Comparison of ENCODE assay signal across 10 cellular contexts in the genomic region with DNA sequence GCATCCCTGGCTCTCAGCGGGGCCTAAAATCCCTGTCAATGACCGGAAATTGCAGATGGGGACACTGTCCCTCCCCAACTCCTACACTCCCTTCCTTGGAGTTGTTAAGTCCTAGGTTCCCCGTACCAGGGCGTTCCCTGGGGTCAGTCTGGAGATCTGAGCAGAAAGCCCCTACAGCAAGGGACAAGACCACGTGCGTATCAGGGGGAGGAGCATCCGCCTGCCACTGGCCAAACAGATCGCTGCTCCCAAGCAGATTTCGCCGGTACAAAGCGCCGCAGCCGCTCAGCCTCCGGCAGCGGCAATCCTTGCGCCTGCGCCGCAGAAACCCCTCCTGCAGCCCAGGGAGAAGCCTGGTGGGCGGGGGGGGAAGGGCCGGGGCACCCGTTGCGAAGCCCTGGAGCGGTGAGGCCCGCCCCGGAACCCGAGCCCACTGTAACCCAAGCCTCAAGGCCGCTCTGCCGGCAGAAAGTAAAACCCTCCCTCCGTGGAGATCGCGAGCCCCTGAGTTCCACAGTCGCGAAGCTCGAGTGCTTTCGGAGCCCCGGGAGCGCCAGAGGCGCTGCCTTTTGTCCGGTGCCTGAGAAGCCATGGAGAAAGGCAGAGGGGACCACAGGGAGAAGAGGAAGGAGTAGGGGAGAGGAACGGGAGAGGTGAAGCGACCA. TPM values are rescaled to one million over a fixed set of nuclear protein-coding genes. Genes with fewer than 3 reads are reported as not detected.
DNase-seq lines count a peak whose midpoint lies in the region; ATAC-seq and TF ChIP-seq lines count a peak whose summit lies in the region.
"Had no signal": no experiment of that assay in that cellular context is flagged by ENCODE, and none has a peak within 500 bp of the region (broad histone marks: within the 10 kb centered on the region; RNA-seq: fewer than 3 reads in every experiment).

No MANE protein-coding gene starts in this region.

- intact Hi-C loops in heart right ventricle (cut with DNase I) (no loop called here), gastrocnemius medialis (cut with DNase I; ENCODE audit: low total_unique reads) (no loop called here)

- 1% methylated on average over 39 to 41 of the region's 41 CpGs for WGBS in heart right ventricle, 2 donors

- peak overlapping the region in 6 of 10 donors; percentile 15 to 35 (median 32) for H3K4me3 ChIP-seq in heart right ventricle
- peak overlapping the region in 1 of 2 donors; percentile 32 for H3K4me3 ChIP-seq in right atrium auricular region
- H3K4me3 ChIP-seq in iPS-18c (ENCODE audit: insufficient read depth, low read depth, low read length): peak overlapping the region; percentile 65
- peak overlapping the region in 1 of 4 donors; percentile 17 for H3K4me3 ChIP-seq in gastrocnemius medialis

- H3K27me3 ChIP-seq in heart right ventricle (peaks cover 50 to 96% (median 93%) of the 10 kb centered on the region in 7 donors), right atrium auricular region (peaks cover 26 to 38% of the 10 kb centered on the region in 2 donors), gastrocnemius medialis (peaks cover 66 to 73% (median 69%) of the 10 kb centered on the region in 3 donors)

- no peak overlapping the region for H3K27ac ChIP-seq in heart right ventricle
- no peak overlapping the region for H3K27ac ChIP-seq in right atrium auricular region
- H3K27ac ChIP-seq in gastrocnemius medialis: no peak overlapping the region
- H3K27ac ChIP-seq: left lung had no signal

- ATAC-seq in heart right ventricle (peak in 2 of 8 donors; percentile 7 to 32), gastrocnemius medialis (no peak)
- ATAC-seq: left lung had no signal

- in situ Hi-C loops in gastrocnemius medialis (cut with MboI; ENCODE audit: low sequenced_read_pairs in 4 of 4): no loop called here

- H3K36me3 ChIP-seq in heart right ventricle (no peaks in the 10 kb centered on the region), right atrium auricular region (no peaks in the 10 kb centered on the region), gastrocnemius medialis (no peaks in the 10 kb centered on the region)
- H3K36me3 ChIP-seq: left lung had no signal

- TF ChIP-seq POLR2A in gastrocnemius medialis (IDR thresholded peaks at IDR 0.05): no peak

- H3K9me3 ChIP-seq in heart right ventricle (no peaks in the 10 kb centered on the region), right atrium auricular region (no peaks in the 10 kb centered on the region), iPS-18c (ENCODE audit: control insufficient read depth, insufficient read depth, low read length) (peaks cover 2% of the 10 kb centered on the region), gastrocnemius medialis (no peaks in the 10 kb centered on the region)
- H3K9me3 ChIP-seq: left lung had no signal

- TF ChIP-seq CTCF in heart right ventricle (IDR thresholded peaks at IDR 0.05): no peak
- TF ChIP-seq CTCF in right atrium auricular region (IDR thresholded peaks at IDR 0.05): no peak
- TF ChIP-seq CTCF in gastrocnemius medialis (IDR thresholded peaks at IDR 0.05 in 4 of 5, conservative IDR thresholded peaks at IDR 0.05 in 1 of 5): no peak

- peak in 1 of 2 donors; percentile 14 for DNase-seq in heart right ventricle
- no peak for DNase-seq in right atrium auricular region (ENCODE audit: low spot score)
- peak; percentile 17 for DNase-seq in RPMI8226
- no peak for DNase-seq in gastrocnemius medialis
- no peak for DNase-seq in T-helper 2 cell
- no peak for DNase-seq in activated CD8-positive, alpha-beta memory T cell treated with anti-CD3 and anti-CD28 coated beads for 24 hours
- no peak for DNase-seq in NOMO-1 treated with DMSO at 0.1 percent for 48 hours (lab: John Stamatoyannopoulos, UW; ENCODE audit: unreplicated experiment)
- DNase-seq: MV-4-11 had no signal

- H3K4me1 ChIP-seq in heart right ventricle: peaks cover 7 to 40% (median 23%) of the 10 kb centered on the region in 9 donors
- peaks cover 0 to 28% of the 10 kb centered on the region in 2 donors for H3K4me1 ChIP-seq in right atrium auricular region
- peaks cover 0 to 5% of the 10 kb centered on the region in 2 donors for H3K4me1 ChIP-seq in gastrocnemius medialis

RNA-seq across cellular contexts. Expression of a gene that starts 2.7 kb away (rescaled TPM):
- total RNA-seq in heart right ventricle (1 to 10 TPM in 5 of 10 donors, under 1 TPM in 5; 0.40 to 1.9 (median 0.95) TPM), right atrium auricular region (1 to 10 TPM in 1 of 2 donors, under 1 TPM in 1; 0.37 to 1.1 TPM), gastrocnemius medialis (under 1 TPM in 2 of 4 donors, not detected in 2; 0.39 to 0.66 TPM)
- polyA plus RNA-seq in heart right ventricle: 1 to 10 TPM in 1 of 2 donors, under 1 TPM in 1; 0.59 to 2.3 TPM
